In genomic region chr7:24570983-24571382, GRCh38 we compare ENCODE assay signal across 35 cellular contexts.
"Had no signal": no experiment of that assay in that cellular context is flagged by ENCODE, and none has a peak within 500 bp of the region (broad histone marks: within the 10 kb centered on the region; RNA-seq: fewer than 3 reads in every experiment).

No MANE protein-coding gene starts in this region.

- H3K36me3 Mint-ChIP-seq: activated CD4-positive, alpha-beta memory T cell treated with anti-CD3 and anti-CD28 coated beads for 36 hours; activated CD8-positive, alpha-beta memory T cell treated with anti-CD3 and anti-CD28 coated beads, Interleukin-2, amount 10 ng/mL, durations not matched to agents 7 days and 5 days; activated naive CD4-positive, alpha-beta T cell treated with anti-CD3 and anti-CD28 coated beads, Interleukin-2, amount 50 U/mL, for 24 hours; activated naive CD8-positive, alpha-beta T cell treated with anti-CD3 and anti-CD28 coated beads for 36 hours had no signal

- H3K9me3 ChIP-seq: adrenal gland, body of pancreas, esophagus muscularis mucosa, gastrocnemius medialis had no signal

- H3K9me3 Mint-ChIP-seq: activated CD4-positive, alpha-beta memory T cell treated with anti-CD3 and anti-CD28 coated beads for 36 hours; activated CD4-positive, alpha-beta T cell treated with anti-CD3 and anti-CD28 coated beads, Interleukin-2, amount 10 ng/mL, durations not matched to agents 24 days and 14 days; activated naive CD4-positive, alpha-beta T cell treated with anti-CD3 and anti-CD28 coated beads for 36 hours; activated naive CD4-positive, alpha-beta T cell treated with anti-CD3 and anti-CD28 coated beads, Interleukin-2, amount 50 U/mL, for 24 hours; activated naive CD8-positive, alpha-beta T cell treated with anti-CD3 and anti-CD28 coated beads for 36 hours; activated naive CD8-positive, alpha-beta T cell treated with anti-CD3 and anti-CD28 coated beads, Interleukin-2, amount 50 U/mL, for 24 hours; activated T-helper 1 cell treated with anti-CD3 and anti-CD28 coated beads, Interleukin-12 subunit alpha, Interleukin-12 subunit beta, Interleukin-2, Interleukin-4 antibody, amounts not matched to agents 30 ng/mL and 10 ng/mL and 1 ng/mL, durations not matched to agents 14 hours and 24 hours and 36 hours; activated T-helper 2 cell treated with anti-CD3 and anti-CD28 coated beads, Interferon-gamma antibody, Interleukin-2, Interleukin-4, amounts not matched to agents 10 μg/mL and 5 μg/mL and 100 μg/mL, durations not matched to agents 14 hours and 24 hours and 36 hours; effector memory CD8-positive, alpha-beta T cell; T-helper 2 cell treated with Interferon-gamma antibody and Interleukin-4, amounts not matched to agents 5 μg/mL and 100 μg/mL, for 36 hours had no signal

- H3K27ac ChIP-seq: adrenal gland, body of pancreas, esophagus muscularis mucosa, foreskin keratinocyte, gastrocnemius medialis had no signal

- H3K27me3 ChIP-seq: body of pancreas, gastrocnemius medialis had no signal

- H3K27ac Mint-ChIP-seq: activated CD4-positive, alpha-beta memory T cell treated with anti-CD3 and anti-CD28 coated beads for 36 hours; activated CD4-positive, alpha-beta T cell treated with anti-CD3 and anti-CD28 coated beads for 36 hours; activated CD4-positive, alpha-beta T cell treated with anti-CD3 and anti-CD28 coated beads, Interleukin-2, amount 10 ng/mL, durations not matched to agents 24 days and 14 days; activated CD8-positive, alpha-beta memory T cell treated with anti-CD3 and anti-CD28 coated beads, Interleukin-2, amount 10 ng/mL, durations not matched to agents 7 days and 5 days; activated CD8-positive, alpha-beta T cell treated with anti-CD3 and anti-CD28 coated beads, Interleukin-2, amount 10 ng/mL, durations not matched to agents 7 days and 5 days; activated naive CD4-positive, alpha-beta T cell treated with anti-CD3 and anti-CD28 coated beads for 36 hours; activated naive CD4-positive, alpha-beta T cell treated with anti-CD3 and anti-CD28 coated beads, Interleukin-2, amount 50 U/mL, for 24 hours; activated naive CD8-positive, alpha-beta T cell treated with anti-CD3 and anti-CD28 coated beads for 36 hours; activated naive CD8-positive, alpha-beta T cell treated with anti-CD3 and anti-CD28 coated beads, Interleukin-2, amount 50 U/mL, for 24 hours; activated T-helper 1 cell treated with anti-CD3 and anti-CD28 coated beads, Interleukin-12 subunit alpha, Interleukin-12 subunit beta, Interleukin-2, Interleukin-4 antibody, amounts not matched to agents 30 ng/mL and 10 ng/mL and 1 ng/mL, durations not matched to agents 14 hours and 24 hours and 36 hours; activated T-helper 2 cell treated with anti-CD3 and anti-CD28 coated beads, Interferon-gamma antibody, Interleukin-2, Interleukin-4, amounts not matched to agents 10 μg/mL and 5 μg/mL and 100 μg/mL, durations not matched to agents 14 hours and 24 hours and 36 hours; effector memory CD8-positive, alpha-beta T cell; T-helper 17 cell; T-helper 2 cell treated with Interferon-gamma antibody and Interleukin-4, amounts not matched to agents 5 μg/mL and 100 μg/mL, for 36 hours had no signal

- DNase-seq: activated CD4-positive, alpha-beta memory T cell treated with anti-CD3 and anti-CD28 coated beads for 36 hours; activated CD4-positive, alpha-beta T cell treated with anti-CD3 and anti-CD28 coated beads for 36 hours; activated CD4-positive, alpha-beta T cell treated with anti-CD3 and anti-CD28 coated beads, Interleukin-2, amount 10 ng/mL, durations not matched to agents 24 days and 14 days; activated CD4-positive, CD25-positive, alpha-beta regulatory T cell; activated CD4-positive, CD25-positive, alpha-beta regulatory T cell treated with anti-CD3 and anti-CD28 coated beads, Interleukin-2, amount 50 U/mL, for 72 hours; activated CD8-positive, alpha-beta memory T cell treated with anti-CD3 and anti-CD28 coated beads, Interleukin-2, amount 10 ng/mL, durations not matched to agents 7 days and 5 days; activated CD8-positive, alpha-beta memory T cell treated with anti-CD3 and anti-CD28 coated beads, Interleukin-2, amount 50 U/mL, for 4 hours; activated CD8-positive, alpha-beta T cell treated with anti-CD3 and anti-CD28 coated beads, Interleukin-2, amount 10 ng/mL, durations not matched to agents 7 days and 5 days; activated effector memory CD4-positive, alpha-beta T cell treated with anti-CD3 and anti-CD28 coated beads, Interleukin-2, amount 50 U/mL, for 16 hours; activated naive CD4-positive, alpha-beta T cell treated with anti-CD3 and anti-CD28 coated beads for 36 hours; activated naive CD8-positive, alpha-beta T cell treated with anti-CD3 and anti-CD28 coated beads for 36 hours; activated naive CD8-positive, alpha-beta T cell treated with anti-CD3 and anti-CD28 coated beads, Interleukin-2, amount 50 U/mL, for 24 hours; activated T-cell treated with anti-CD3 and anti-CD28 coated beads, Interleukin-2, amount 50 U/mL, for 1 hour; activated T-cell treated with anti-CD3 and anti-CD28 coated beads, Interleukin-2, amount 50 U/mL, for 48 hours; adrenal gland; amygdala; aorta; body of pancreas; cortex of kidney; dermis blood vessel endothelial cell; effector CD4-positive, alpha-beta T cell; effector memory CD8-positive, alpha-beta T cell; erythroblast; foreskin keratinocyte; gastrocnemius medialis; glutamatergic neuron; T-helper 1 cell; T-helper 17 cell; T1000 had no signal

- FAIRE-seq: colon had no signal

- H3K4me3 Mint-ChIP-seq: activated CD4-positive, alpha-beta memory T cell treated with anti-CD3 and anti-CD28 coated beads for 36 hours; activated CD4-positive, alpha-beta T cell treated with anti-CD3 and anti-CD28 coated beads for 36 hours; activated CD4-positive, alpha-beta T cell treated with anti-CD3 and anti-CD28 coated beads, Interleukin-2, amount 10 ng/mL, durations not matched to agents 24 days and 14 days; activated CD8-positive, alpha-beta memory T cell treated with anti-CD3 and anti-CD28 coated beads, Interleukin-2, amount 10 ng/mL, durations not matched to agents 7 days and 5 days; activated naive CD4-positive, alpha-beta T cell treated with anti-CD3 and anti-CD28 coated beads for 36 hours; activated naive CD8-positive, alpha-beta T cell treated with anti-CD3 and anti-CD28 coated beads for 36 hours; activated naive CD8-positive, alpha-beta T cell treated with anti-CD3 and anti-CD28 coated beads, Interleukin-2, amount 50 U/mL, for 24 hours; activated T-helper 1 cell treated with anti-CD3 and anti-CD28 coated beads, Interleukin-12 subunit alpha, Interleukin-12 subunit beta, Interleukin-2, Interleukin-4 antibody, amounts not matched to agents 30 ng/mL and 10 ng/mL and 1 ng/mL, durations not matched to agents 14 hours and 24 hours and 36 hours; effector memory CD8-positive, alpha-beta T cell; T-helper 17 cell; T-helper 2 cell treated with Interferon-gamma antibody and Interleukin-4, amounts not matched to agents 5 μg/mL and 100 μg/mL, for 36 hours had no signal

- H3K4me3 ChIP-seq: adrenal gland, body of pancreas, esophagus muscularis mucosa, gastrocnemius medialis had no signal

- H3K36me3 ChIP-seq: adrenal gland, esophagus muscularis mucosa, gastrocnemius medialis had no signal

- H3K27me3 Mint-ChIP-seq: activated naive CD4-positive, alpha-beta T cell treated with anti-CD3 and anti-CD28 coated beads, Interleukin-2, amount 50 U/mL, for 24 hours had no signal

- ATAC-seq: activated CD4-positive, alpha-beta T cell treated with anti-CD3 and anti-CD28 coated beads for 36 hours; activated CD8-positive, alpha-beta memory T cell treated with anti-CD3 and anti-CD28 coated beads, Interleukin-2, amount 10 ng/mL, durations not matched to agents 7 days and 5 days; activated CD8-positive, alpha-beta T cell treated with anti-CD3 and anti-CD28 coated beads, Interleukin-2, amount 10 ng/mL, durations not matched to agents 7 days and 5 days; activated naive CD8-positive, alpha-beta T cell treated with anti-CD3 and anti-CD28 coated beads, Interleukin-2, amount 50 U/mL, for 24 hours; body of pancreas; effector memory CD8-positive, alpha-beta T cell; foreskin keratinocyte; gastrocnemius medialis; T-helper 17 cell had no signal
